In the genomic region with DNA sequence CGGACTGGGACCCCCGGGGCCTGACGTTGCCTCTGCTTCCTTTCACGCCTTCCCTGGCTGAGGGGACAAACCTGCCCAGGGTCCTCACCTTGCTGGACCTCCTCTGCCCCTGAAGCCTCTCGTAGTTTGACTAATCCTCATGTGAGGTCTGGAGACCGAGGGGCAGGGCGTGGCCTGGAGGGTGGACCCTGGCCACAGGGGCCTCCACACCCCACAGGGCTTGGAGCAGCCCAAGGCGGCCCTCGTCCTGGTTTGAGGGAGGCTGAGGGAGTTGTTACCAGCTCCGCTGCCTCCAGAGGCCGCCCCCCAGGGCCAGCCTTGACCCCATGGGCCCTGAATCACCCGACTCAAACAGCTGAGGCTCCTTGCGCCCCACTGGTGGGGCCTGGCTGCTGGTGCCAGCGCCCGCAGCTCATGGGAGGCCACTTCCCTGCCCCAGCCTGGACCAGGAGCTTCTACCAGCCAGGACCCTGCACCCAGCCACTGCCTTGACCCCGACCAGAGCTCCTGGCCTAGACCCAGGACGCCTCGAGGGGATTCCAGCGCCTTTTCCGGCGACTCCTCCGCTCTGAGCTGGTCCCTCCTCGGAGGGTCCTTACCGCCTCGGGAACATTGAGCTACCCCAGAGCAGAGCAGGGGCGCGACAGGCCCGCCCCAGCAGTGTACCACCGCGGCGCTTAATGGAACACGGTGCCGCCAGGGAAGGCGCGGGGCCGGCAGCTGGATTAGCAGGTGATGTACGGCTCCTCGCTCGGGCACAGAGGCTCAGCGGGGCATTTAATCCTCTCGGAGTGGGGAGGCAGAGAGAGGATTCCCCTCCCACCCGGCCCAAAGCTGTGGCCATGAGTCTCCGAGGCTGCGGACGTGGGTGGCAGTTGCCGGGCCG, we compare ENCODE assay signal across 15 cellular contexts. TPM values are rescaled to one million over a fixed set of nuclear protein-coding genes. Genes with fewer than 3 reads are reported as not detected.
DNase-seq lines count a peak whose midpoint lies in the region; ATAC-seq and TF ChIP-seq lines count a peak whose summit lies in the region.
"Had no signal": no experiment of that assay in that cellular context is flagged by ENCODE, and none has a peak within 500 bp of the region (broad histone marks: within the 10 kb centered on the region; RNA-seq: fewer than 3 reads in every experiment).

No MANE protein-coding gene starts in this region.

- TF ChIP-seq CTCF in OCI-LY1 (IDR thresholded peaks at IDR 0.05; ENCODE audit: low read length), result no peak

- H3K9me2 ChIP-seq in OCI-LY1 (ENCODE audit: low read depth, low read length), result no peaks in the 10 kb centered on the region

- no peaks in the 10 kb centered on the region for H4K20me1 ChIP-seq in OCI-LY1 (ENCODE audit: insufficient read depth, low read length)

- H3K27me3 ChIP-seq in HUES64 (ENCODE audit: insufficient read depth, low read length) (no peaks in the 10 kb centered on the region), OCI-LY1 (ENCODE audit: insufficient read depth, low read length) (no peaks in the 10 kb centered on the region), muscle layer of colon (ENCODE audit: control insufficient read depth in 1 of 2, insufficient read depth in 2 of 2, low read length in 2 of 2) (no peaks in the 10 kb centered on the region)
- H3K27me3 ChIP-seq: spleen had no signal

- H3K79me2 ChIP-seq in OCI-LY1 (ENCODE audit: insufficient read depth, low read length), result no peaks in the 10 kb centered on the region

- H3K9ac ChIP-seq in HUES64 (ENCODE audit: low read depth, low read length) (no peak overlapping the region), OCI-LY1 (ENCODE audit: low read length) (no peak overlapping the region), muscle layer of colon (ENCODE audit: low read length) (no peak overlapping the region)
- H3K9ac ChIP-seq: KMS-11 had no signal

- H3K9me3 ChIP-seq in HUES64 (ENCODE audit: insufficient read depth, low read depth, low read length) (no peaks in the 10 kb centered on the region), OCI-LY1 (ENCODE audit: low read length) (no peaks in the 10 kb centered on the region), muscle layer of colon (ENCODE audit: low read length) (no peaks in the 10 kb centered on the region)
- H3K9me3 ChIP-seq: spleen had no signal

- WGBS in HUES64, result 85% methylated on average over 47 of the region's 47 CpGs

- peak overlapping the region; percentile 52; the same call in 1 of the 2 replicates for H3K27ac ChIP-seq in HUES64 (ENCODE audit: low read depth, low read length)
- H3K27ac ChIP-seq in OCI-LY1 (ENCODE audit: low read depth, low read length, poor library complexity, severe bottlenecking), result peak overlapping the region; percentile 22
- peak overlapping the region; percentile 23 for H3K27ac ChIP-seq in muscle layer of colon (ENCODE audit: low read depth, low read length)
- H3K27ac ChIP-seq: KMS-11, SK-N-MC, spleen had no signal

- ATAC-seq in GM19395 (IDR thresholded peaks at IDR 0.05; ENCODE audit: unreplicated experiment), result no peak
- ATAC-seq: activated T-helper 17 cell treated with anti-CD3 and anti-CD28 coated beads, Interleukin-2, amount 50 U/mL, for 72 hours; esophagus mucosa had no signal

- DNase-seq in D341Med (ENCODE audit: low spot score) (peak; percentile 76), amygdala (lab: John Stamatoyannopoulos, UW) (no peak), dermis blood vessel endothelial cell (no peak)
- DNase-seq: amniotic stem cell, EL, glutamatergic neuron, spleen had no signal

- H3K36me3 ChIP-seq in HUES64 (ENCODE audit: insufficient read depth, low read length), result peaks cover 45% of the 10 kb centered on the region
- peaks cover 43% of the 10 kb centered on the region; the same call in 1 of the 2 replicates for H3K36me3 ChIP-seq in OCI-LY1 (ENCODE audit: insufficient read depth, low read length)
- peaks cover 27% of the 10 kb centered on the region for H3K36me3 ChIP-seq in muscle layer of colon (ENCODE audit: insufficient read depth, low read length)

- H3F3A ChIP-seq in OCI-LY1 (ENCODE audit: insufficient read depth, low read length), result no peaks in the 10 kb centered on the region; the same call in 1 of the 2 replicates

- no peaks in the 10 kb centered on the region for H3K4me1 ChIP-seq in HUES64 (ENCODE audit: insufficient read depth, low read length)
- H3K4me1 ChIP-seq in OCI-LY1 (ENCODE audit: insufficient read depth, low read length, severe bottlenecking), result peaks cover 33% of the 10 kb centered on the region
- peaks cover 32% of the 10 kb centered on the region for H3K4me1 ChIP-seq in muscle layer of colon (ENCODE audit: insufficient read depth, low read length)

- H3K4me3 ChIP-seq in HUES64 (ENCODE audit: low read length), result no peak overlapping the region
- H3K4me3 ChIP-seq in OCI-LY1 (ENCODE audit: low read depth, low read length, poor library complexity, severe bottlenecking), result no peak overlapping the region
- H3K4me3 ChIP-seq in muscle layer of colon (ENCODE audit: low read depth in 1 of 2, low read length in 2 of 2), result no peak overlapping the region
- H3K4me3 ChIP-seq: SK-N-MC, spleen had no signal

- H2AFZ ChIP-seq in OCI-LY1 (ENCODE audit: low read length), result no peak overlapping the region

- no peak overlapping the region; the same call in 1 of the 2 replicates for H3K4me2 ChIP-seq in OCI-LY1 (ENCODE audit: low read length)
- H3K4me2 ChIP-seq: KMS-11 had no signal

RNA-seq across cellular contexts. Expression of gene GSE1, which starts 37.1 kb away (rescaled TPM):
- polyA plus RNA-seq in HUES64 (2013, experiment 1 of 2), result 33.4 TPM
- polyA plus RNA-seq in HUES64 (2013, experiment 2 of 2), result 32.2 TPM
- total RNA-seq in dermis blood vessel endothelial cell, result 27.5 and 28.8 TPM in 2 replicates

RNA-seq across cellular contexts. Expression of gene GINS2, which starts 38.5 kb away (rescaled TPM):
- 37.1 TPM for polyA plus RNA-seq in HUES64 (2013, experiment 1 of 2)
- 36.0 TPM for polyA plus RNA-seq in HUES64 (2013, experiment 2 of 2)
- total RNA-seq in dermis blood vessel endothelial cell, result 6.6 and 8.6 TPM in 2 replicates
